ENCODE assay signal across 1 cellular context in the genomic region with DNA sequence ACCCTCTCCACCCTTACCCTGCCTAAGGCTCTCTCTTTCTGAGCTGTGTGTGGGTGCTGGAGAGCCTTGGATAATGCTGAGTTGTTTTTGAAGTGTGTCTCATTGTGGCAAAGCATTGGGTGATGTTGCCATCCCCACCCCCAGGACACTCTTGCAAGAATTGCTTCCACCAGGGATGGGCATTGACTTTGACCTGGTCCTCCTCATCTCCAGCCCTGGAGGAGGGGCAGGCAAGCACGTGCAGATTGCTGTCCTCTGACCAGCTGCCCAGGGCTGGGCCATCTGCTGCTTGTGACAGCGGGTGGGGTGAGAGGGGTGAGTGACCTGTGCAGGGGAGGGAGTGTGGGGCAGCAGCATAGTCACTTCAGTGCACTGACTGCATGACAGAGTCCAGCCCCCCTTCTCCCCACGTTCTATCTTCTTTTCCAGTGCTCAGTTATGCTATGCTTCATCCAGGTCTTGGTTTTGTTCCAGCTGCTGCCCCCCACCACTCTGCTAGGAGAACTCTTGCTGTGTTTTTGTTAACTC.
TF ChIP-seq lines count a peak whose summit lies in the region.

No MANE protein-coding gene starts in this region.

TF ChIP-seq in HepG2, 621 proteins besides CTCF, POLR2A, EP300 and RAD21 (continues in another document):
- 0 out of 2 replicates have a peak, but pooled peaks have one; percentile 36 for TF ChIP-seq ZBTB25 (CRISPR knock-in tag; IDR thresholded peaks at IDR 0.05)
- no peak for TF ChIP-seq ZBTB21 (CRISPR knock-in tag; IDR thresholded peaks at IDR 0.05)
- TF ChIP-seq SRF (IDR thresholded peaks at IDR 0.05; ENCODE audit: low read depth, low read length): no peak
- 0 out of 2 replicates have a peak, but pooled peaks have one; percentile 53 for TF ChIP-seq KAT8 (CRISPR knock-in tag; IDR thresholded peaks at IDR 0.05)
- no peak for TF ChIP-seq MTA3 (CRISPR knock-in tag; IDR thresholded peaks at IDR 0.05)
- TF ChIP-seq RXRA (CRISPR knock-in tag; IDR thresholded peaks at IDR 0.05): peak; percentile 92
- TF ChIP-seq SALL1 (CRISPR knock-in tag; IDR thresholded peaks at IDR 0.05): peak; percentile 92
- TF ChIP-seq HDAC2 (CRISPR knock-in tag; IDR thresholded peaks at IDR 0.05): peak; percentile 81
- 0 out of 2 replicates have a peak, but pooled peaks have one; percentile 61 for TF ChIP-seq HBP1 (CRISPR knock-in tag; IDR thresholded peaks at IDR 0.05; ENCODE audit: low read depth)
- TF ChIP-seq SMC3 (IDR thresholded peaks at IDR 0.05; ENCODE audit: low read length): no peak
- peak; percentile 65; the same call in 1 of the 2 replicates for TF ChIP-seq ZMYM3 (CRISPR knock-in tag; IDR thresholded peaks at IDR 0.05)
- peak; percentile 43 for TF ChIP-seq KDM6A (CRISPR knock-in tag; IDR thresholded peaks at IDR 0.05; ENCODE audit: low read depth)
- peak; percentile 92 for TF ChIP-seq SAP130 (CRISPR knock-in tag; IDR thresholded peaks at IDR 0.05; ENCODE audit: low read depth)
- peak; percentile 77 for TF ChIP-seq BCL6 (CRISPR knock-in tag; IDR thresholded peaks at IDR 0.05)
- TF ChIP-seq HDAC1 (CRISPR knock-in tag; IDR thresholded peaks at IDR 0.05): peak; percentile 86
- TF ChIP-seq ZNF296 (CRISPR knock-in tag; conservative IDR thresholded peaks at IDR 0.05): peak; percentile 91
- TF ChIP-seq ZNF263 (CRISPR knock-in tag; IDR thresholded peaks at IDR 0.05): peak; percentile 81
- no peak for TF ChIP-seq ZNF142 (CRISPR knock-in tag; IDR thresholded peaks at IDR 0.05)
- no peak for TF ChIP-seq TCF12 (IDR thresholded peaks at IDR 0.05)
- TF ChIP-seq TCF12 (CRISPR knock-in tag; IDR thresholded peaks at IDR 0.05): 0 out of 2 replicates have a peak, but pooled peaks have one; percentile 49
- TF ChIP-seq BHLHE40 (IDR thresholded peaks at IDR 0.05; ENCODE audit: low read length): peak; percentile 96
- TF ChIP-seq, protein P1, sequence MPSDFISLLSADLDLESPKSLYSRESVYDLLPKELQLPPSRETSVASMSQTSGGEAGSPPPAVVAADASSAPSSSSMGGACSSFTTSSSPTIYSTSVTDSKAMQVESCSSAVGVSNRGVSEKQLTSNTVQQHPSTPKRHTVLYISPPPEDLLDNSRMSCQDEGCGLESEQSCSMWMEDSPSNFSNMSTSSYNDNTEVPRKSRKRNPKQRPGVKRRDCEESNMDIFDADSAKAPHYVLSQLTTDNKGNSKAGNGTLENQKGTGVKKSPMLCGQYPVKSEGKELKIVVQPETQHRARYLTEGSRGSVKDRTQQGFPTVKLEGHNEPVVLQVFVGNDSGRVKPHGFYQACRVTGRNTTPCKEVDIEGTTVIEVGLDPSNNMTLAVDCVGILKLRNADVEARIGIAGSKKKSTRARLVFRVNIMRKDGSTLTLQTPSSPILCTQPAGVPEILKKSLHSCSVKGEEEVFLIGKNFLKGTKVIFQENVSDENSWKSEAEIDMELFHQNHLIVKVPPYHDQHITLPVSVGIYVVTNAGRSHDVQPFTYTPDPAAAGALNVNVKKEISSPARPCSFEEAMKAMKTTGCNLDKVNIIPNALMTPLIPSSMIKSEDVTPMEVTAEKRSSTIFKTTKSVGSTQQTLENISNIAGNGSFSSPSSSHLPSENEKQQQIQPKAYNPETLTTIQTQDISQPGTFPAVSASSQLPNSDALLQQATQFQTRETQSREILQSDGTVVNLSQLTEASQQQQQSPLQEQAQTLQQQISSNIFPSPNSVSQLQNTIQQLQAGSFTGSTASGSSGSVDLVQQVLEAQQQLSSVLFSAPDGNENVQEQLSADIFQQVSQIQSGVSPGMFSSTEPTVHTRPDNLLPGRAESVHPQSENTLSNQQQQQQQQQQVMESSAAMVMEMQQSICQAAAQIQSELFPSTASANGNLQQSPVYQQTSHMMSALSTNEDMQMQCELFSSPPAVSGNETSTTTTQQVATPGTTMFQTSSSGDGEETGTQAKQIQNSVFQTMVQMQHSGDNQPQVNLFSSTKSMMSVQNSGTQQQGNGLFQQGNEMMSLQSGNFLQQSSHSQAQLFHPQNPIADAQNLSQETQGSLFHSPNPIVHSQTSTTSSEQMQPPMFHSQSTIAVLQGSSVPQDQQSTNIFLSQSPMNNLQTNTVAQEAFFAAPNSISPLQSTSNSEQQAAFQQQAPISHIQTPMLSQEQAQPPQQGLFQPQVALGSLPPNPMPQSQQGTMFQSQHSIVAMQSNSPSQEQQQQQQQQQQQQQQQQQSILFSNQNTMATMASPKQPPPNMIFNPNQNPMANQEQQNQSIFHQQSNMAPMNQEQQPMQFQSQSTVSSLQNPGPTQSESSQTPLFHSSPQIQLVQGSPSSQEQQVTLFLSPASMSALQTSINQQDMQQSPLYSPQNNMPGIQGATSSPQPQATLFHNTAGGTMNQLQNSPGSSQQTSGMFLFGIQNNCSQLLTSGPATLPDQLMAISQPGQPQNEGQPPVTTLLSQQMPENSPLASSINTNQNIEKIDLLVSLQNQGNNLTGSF (CRISPR knock-in tag; IDR thresholded peaks at IDR 0.05): no peak
- TF ChIP-seq ZFP36L2 (CRISPR knock-in tag; IDR thresholded peaks at IDR 0.05): no peak
- TF ChIP-seq LCORL (IDR thresholded peaks at IDR 0.05): no peak
- peak; percentile 39; the same call in 1 of the 2 replicates for TF ChIP-seq LCORL (CRISPR knock-in tag; IDR thresholded peaks at IDR 0.05)
- no peak for TF ChIP-seq NFE2L1 (CRISPR knock-in tag; IDR thresholded peaks at IDR 0.05; ENCODE audit: borderline replicate concordance)
- TF ChIP-seq TFE3 (CRISPR knock-in tag; IDR thresholded peaks at IDR 0.05): peak; percentile 88
- 0 out of 2 replicates have a peak, but pooled peaks have one; percentile 14 for TF ChIP-seq HMG20A (CRISPR knock-in tag; IDR thresholded peaks at IDR 0.05; ENCODE audit: borderline replicate concordance)
- TF ChIP-seq, protein P2, sequence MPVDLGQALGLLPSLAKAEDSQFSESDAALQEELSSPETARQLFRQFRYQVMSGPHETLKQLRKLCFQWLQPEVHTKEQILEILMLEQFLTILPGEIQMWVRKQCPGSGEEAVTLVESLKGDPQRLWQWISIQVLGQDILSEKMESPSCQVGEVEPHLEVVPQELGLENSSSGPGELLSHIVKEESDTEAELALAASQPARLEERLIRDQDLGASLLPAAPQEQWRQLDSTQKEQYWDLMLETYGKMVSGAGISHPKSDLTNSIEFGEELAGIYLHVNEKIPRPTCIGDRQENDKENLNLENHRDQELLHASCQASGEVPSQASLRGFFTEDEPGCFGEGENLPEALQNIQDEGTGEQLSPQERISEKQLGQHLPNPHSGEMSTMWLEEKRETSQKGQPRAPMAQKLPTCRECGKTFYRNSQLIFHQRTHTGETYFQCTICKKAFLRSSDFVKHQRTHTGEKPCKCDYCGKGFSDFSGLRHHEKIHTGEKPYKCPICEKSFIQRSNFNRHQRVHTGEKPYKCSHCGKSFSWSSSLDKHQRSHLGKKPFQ (CRISPR knock-in tag; IDR thresholded peaks at IDR 0.05; ENCODE audit: insufficient replicate concordance): no peak
- TF ChIP-seq, protein P3, sequence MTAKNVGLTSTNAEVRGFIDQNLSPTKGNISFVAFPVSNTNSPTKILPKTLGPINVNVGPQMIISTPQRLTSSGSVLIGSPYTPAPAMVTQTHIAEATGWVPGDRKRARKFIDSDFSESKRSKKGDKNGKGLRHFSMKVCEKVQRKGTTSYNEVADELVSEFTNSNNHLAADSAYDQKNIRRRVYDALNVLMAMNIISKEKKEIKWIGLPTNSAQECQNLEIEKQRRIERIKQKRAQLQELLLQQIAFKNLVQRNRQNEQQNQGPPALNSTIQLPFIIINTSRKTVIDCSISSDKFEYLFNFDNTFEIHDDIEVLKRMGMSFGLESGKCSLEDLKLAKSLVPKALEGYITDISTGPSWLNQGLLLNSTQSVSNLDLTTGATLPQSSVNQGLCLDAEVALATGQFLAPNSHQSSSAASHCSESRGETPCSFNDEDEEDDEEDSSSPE (CRISPR knock-in tag; IDR thresholded peaks at IDR 0.05): no peak
- TF ChIP-seq ZNF20 (CRISPR knock-in tag; IDR thresholded peaks at IDR 0.05): no peak
- TF ChIP-seq ZNF282 (IDR thresholded peaks at IDR 0.05; ENCODE audit: partially characterized antibody): no peak
- TF ChIP-seq ZNF280B (CRISPR knock-in tag; IDR thresholded peaks at IDR 0.05; ENCODE audit: borderline replicate concordance): peak; percentile 59; the same call in 1 of the 2 replicates
- peak; percentile 47; the same call in 1 of the 2 replicates for TF ChIP-seq IRF2 (CRISPR knock-in tag; IDR thresholded peaks at IDR 0.05)
- TF ChIP-seq ZNF569 (CRISPR knock-in tag; IDR thresholded peaks at IDR 0.05; ENCODE audit: borderline replicate concordance): no peak
- no peak for TF ChIP-seq MAF1 (CRISPR knock-in tag; IDR thresholded peaks at IDR 0.05; ENCODE audit: borderline replicate concordance)
